Comparison of ENCODE assay signal across 23 cellular contexts in genomic region chr6:167298166-167298565, GRCh38. TPM values are rescaled to one million over a fixed set of nuclear protein-coding genes. Genes with fewer than 3 reads are reported as not detected.
DNase-seq lines count a peak whose midpoint lies in the region; ATAC-seq and TF ChIP-seq lines count a peak whose summit lies in the region.
"Had no signal": no experiment of that assay in that cellular context is flagged by ENCODE, and none has a peak within 500 bp of the region (broad histone marks: within the 10 kb centered on the region; RNA-seq: fewer than 3 reads in every experiment).

No MANE protein-coding gene starts in this region.

- no peaks in the 10 kb centered on the region for H3K36me3 Mint-ChIP-seq in stimulated activated memory B cell treated with anti-CD40 and anti-IgM and Interleukin-4, amounts not matched to agents 10 μg/mL and 1 μg/mL and 100 μg/mL, for 72 hours
- H3K36me3 Mint-ChIP-seq: CD4-positive, CD25-positive, alpha-beta regulatory T cell had no signal

- CTCF ChIA-PET in PC-9 (lab: Charles Lee) = no interaction called here

- intact Hi-C loops in PC-9 (cut with micrococcal nuclease; ENCODE audit: unreplicated experiment) = no loop called here

- H3F3A ChIP-seq in PC-9 (ENCODE audit: insufficient read depth, low read depth) = no peaks in the 10 kb centered on the region

- no peak overlapping the region for H3K4me3 ChIP-seq in PC-9
- H3K4me3 ChIP-seq: GM23248 had no signal

- no peak overlapping the region for H3K4me2 ChIP-seq in PC-9

- peak; percentile 57 for DNase-seq in NOMO-1 treated with DMSO at 0.1 percent for 48 hours (lab: John Stamatoyannopoulos, UW; ENCODE audit: unreplicated experiment)
- DNase-seq in NCI-H2081 (lab: John Stamatoyannopoulos, UW) = no peak
- no peak for DNase-seq in PC-9
- no peak for DNase-seq in NCI-H1417 (lab: John Stamatoyannopoulos, UW)
- DNase-seq in NCI-H524 treated with DMSO at 0.1 percent for 48 hours (lab: John Stamatoyannopoulos, UW) = no peak
- DNase-seq: AML-193; Caco-2; CD4-positive, CD25-positive, alpha-beta regulatory T cell; GM23248; HCEC 1CT; KBM-7; NCI-H1048; NCI-H1436 treated with DMSO at 0.1 percent for 48 hours; NCI-H2029; NCI-H2171; NCI-H446; NCI-H69; PC-3 had no signal

- no peaks in the 10 kb centered on the region for H3K9me3 ChIP-seq in PC-9 (ENCODE audit: insufficient read depth, low read depth)
- H3K9me3 ChIP-seq: Caco-2 had no signal

- H4K20me1 ChIP-seq in PC-9 (ENCODE audit: insufficient read depth) = no peaks in the 10 kb centered on the region

- peaks cover 71% of the 10 kb centered on the region for H3K27me3 Mint-ChIP-seq in stimulated activated memory B cell treated with anti-CD40 and anti-IgM and Interleukin-4, amounts not matched to agents 10 μg/mL and 1 μg/mL and 100 μg/mL, for 72 hours
- H3K27me3 Mint-ChIP-seq: CD4-positive, CD25-positive, alpha-beta regulatory T cell had no signal

- H3K79me2 ChIP-seq in PC-9 (ENCODE audit: low read depth) = no peaks in the 10 kb centered on the region

- H3K4me3 Mint-ChIP-seq in stimulated activated memory B cell treated with anti-CD40 and anti-IgM and Interleukin-4, amounts not matched to agents 10 μg/mL and 1 μg/mL and 100 μg/mL, for 72 hours = no peak overlapping the region
- H3K4me3 Mint-ChIP-seq: CD4-positive, CD25-positive, alpha-beta regulatory T cell had no signal

- H3K27ac ChIP-seq in PC-9 = no peak overlapping the region
- H3K27ac ChIP-seq: GM23248 had no signal

- peaks cover 12% of the 10 kb centered on the region for H3K4me1 Mint-ChIP-seq in stimulated activated memory B cell treated with anti-CD40 and anti-IgM and Interleukin-4, amounts not matched to agents 10 μg/mL and 1 μg/mL and 100 μg/mL, for 72 hours
- H3K4me1 Mint-ChIP-seq: CD4-positive, CD25-positive, alpha-beta regulatory T cell had no signal

- H3K9me3 Mint-ChIP-seq in stimulated activated memory B cell treated with anti-CD40 and anti-IgM and Interleukin-4, amounts not matched to agents 10 μg/mL and 1 μg/mL and 100 μg/mL, for 72 hours = peaks cover 3% of the 10 kb centered on the region
- H3K9me3 Mint-ChIP-seq: CD4-positive, CD25-positive, alpha-beta regulatory T cell had no signal

- H3K4me1 ChIP-seq in PC-9 (replicated peaks; ENCODE audit: insufficient read depth) = no peaks in the 10 kb centered on the region
- H3K4me1 ChIP-seq: Caco-2 had no signal

- POLR2A ChIA-PET in PC-9 (lab: Charles Lee; ENCODE audit: unreplicated experiment) = no interaction called here

- H3K27ac Mint-ChIP-seq in stimulated activated memory B cell treated with anti-CD40 and anti-IgM and Interleukin-4, amounts not matched to agents 10 μg/mL and 1 μg/mL and 100 μg/mL, for 72 hours = no peak overlapping the region

- no peaks in the 10 kb centered on the region for H3K36me3 ChIP-seq in PC-9 (ENCODE audit: low read depth)

- BruUV-seq in PC-9 (replicated peaks; lab: Mats Ljungman, UMichigan) = no TSS peak

- H3K27me3 ChIP-seq in PC-9 (ENCODE audit: insufficient read depth, low read depth) = peaks cover 94% of the 10 kb centered on the region

- TF ChIP-seq CTCF in PC-9 (conservative IDR thresholded peaks at IDR 0.05) = no peak

- H2AFZ ChIP-seq in PC-9 = no peak overlapping the region
- H2AFZ ChIP-seq: GM23248 had no signal

- no peaks in the 10 kb centered on the region for H3K9me2 ChIP-seq in PC-9 (ENCODE audit: insufficient read depth)

- ATAC-seq in GM18511 (IDR thresholded peaks at IDR 0.05; ENCODE audit: unreplicated experiment) = peak; percentile 73
- ATAC-seq in HG03025 (IDR thresholded peaks at IDR 0.05; ENCODE audit: low FRiP score, unreplicated experiment) = peak; percentile 51
- peak; percentile 66 for ATAC-seq in stimulated activated memory B cell treated with anti-CD40 and anti-IgM and Interleukin-4, amounts not matched to agents 10 μg/mL and 1 μg/mL and 100 μg/mL, for 72 hours
- ATAC-seq: PC-3 had no signal

RNA-seq across cellular contexts. Expression of gene UNC93A, which starts 7.1 kb away (rescaled TPM):
- total RNA-seq in PC-9 (2021) = not detected in 2 replicates
- total RNA-seq: CD4-positive, CD25-positive, alpha-beta regulatory T cell; GM23248; PC-3; SK-MEL-5; T-helper 2 cell treated with Interferon-gamma antibody and Interleukin-4, amounts not matched to agents 100 ng/mL and 5 ng/mL, for 36 hours had no signal

RNA-seq across cellular contexts. Expression of gene TTLL2, which starts 26.7 kb away (rescaled TPM):
- not detected in 2 replicates for total RNA-seq in PC-9 (2021)
- total RNA-seq: Caco-2; CD4-positive, CD25-positive, alpha-beta regulatory T cell; GM23248; PC-3; SK-MEL-5; T-helper 2 cell treated with Interferon-gamma antibody and Interleukin-4, amounts not matched to agents 100 ng/mL and 5 ng/mL, for 36 hours had no signal
